1 cellular context compared by ENCODE assay signal in the genomic region with DNA sequence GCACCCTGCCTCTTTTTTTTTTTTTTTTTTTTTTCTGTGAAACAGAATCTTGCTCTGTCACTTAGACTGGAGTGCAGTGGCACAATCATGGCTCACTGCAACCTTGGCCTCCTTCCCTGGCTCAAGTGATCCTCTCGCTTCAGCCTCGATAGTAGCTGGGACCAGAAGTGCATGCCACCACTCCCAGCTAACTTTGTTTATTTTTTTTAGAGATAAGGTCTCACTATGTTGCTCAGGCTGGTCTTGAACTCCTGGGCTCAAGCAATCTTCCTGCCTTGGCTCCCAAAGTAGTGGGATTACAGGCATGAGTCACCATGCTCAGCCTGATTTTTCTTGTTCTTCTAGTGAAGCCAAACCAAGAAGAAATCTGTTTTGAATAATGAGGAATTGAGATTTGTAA.
A peak's percentile ranks its signal among the peaks of the same experiment; 100 is the strongest.
TF ChIP-seq lines count a peak whose summit lies in the region.

No MANE protein-coding gene starts in this region.

TF ChIP-seq in A549, 52 proteins besides CTCF, POLR2A, EP300 and RAD21:
- TF ChIP-seq ZSCAN20 (CRISPR knock-in tag; IDR thresholded peaks at IDR 0.05) = no peak
- TF ChIP-seq NFE2L2 (conservative IDR thresholded peaks at IDR 0.05; ENCODE audit: low read length) = no peak
- no peak for TF ChIP-seq HOXB5 (CRISPR knock-in tag; IDR thresholded peaks at IDR 0.05)
- TF ChIP-seq GATA3 (IDR thresholded peaks at IDR 0.05; ENCODE audit: borderline replicate concordance) = no peak
- no peak for TF ChIP-seq REST (IDR thresholded peaks at IDR 0.05)
- no peak for TF ChIP-seq FOSL2 (IDR thresholded peaks at IDR 0.05)
- TF ChIP-seq FOSL2 (CRISPR knock-in tag; IDR thresholded peaks at IDR 0.05) = peak; percentile 62
